In the genomic region with DNA sequence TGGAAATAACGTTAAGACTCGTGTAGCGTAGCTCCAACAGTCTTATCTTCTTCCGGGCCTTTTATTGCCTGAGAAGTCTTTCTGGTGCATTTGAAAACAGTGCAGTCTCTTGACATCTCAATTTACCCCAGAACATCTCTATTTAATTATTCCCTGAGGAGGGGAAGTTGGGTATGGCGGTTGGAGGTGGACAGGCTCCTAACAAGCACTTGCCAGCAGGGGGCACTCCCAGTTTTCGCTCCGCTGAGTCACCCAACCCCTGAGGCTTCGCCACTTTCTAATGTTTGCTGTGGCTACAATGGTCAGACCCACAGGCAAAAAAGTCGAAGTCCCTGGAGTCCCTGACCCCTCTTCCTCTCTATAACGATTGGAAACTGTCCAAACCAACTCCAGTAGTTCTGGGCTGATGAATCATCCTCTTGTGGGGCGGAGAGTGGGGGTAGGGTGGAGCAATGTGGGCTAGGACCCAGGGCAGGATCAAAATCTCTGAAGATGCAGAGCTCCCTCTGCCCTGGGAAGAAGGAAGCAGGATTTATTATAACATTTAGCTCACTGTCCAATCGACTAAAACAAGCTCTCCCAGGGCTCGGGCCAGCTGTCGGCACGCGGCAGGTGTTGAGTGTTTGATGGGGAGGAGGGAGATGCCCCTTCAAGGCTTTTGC, we compare ENCODE assay signal across 8 cellular contexts.
A peak's percentile ranks its signal among the peaks of the same experiment; 100 is the strongest.
DNase-seq lines count a peak whose midpoint lies in the region; ATAC-seq and TF ChIP-seq lines count a peak whose summit lies in the region.

No MANE protein-coding gene starts in this region.

- H3K27me3 ChIP-seq in left lung: no peaks in the 10 kb centered on the region
- H3K27me3 ChIP-seq in vagina: no peaks in the 10 kb centered on the region

- TF ChIP-seq CTCF in choroid plexus epithelial cell (conservative IDR thresholded peaks at IDR 0.05; ENCODE audit: low read depth, low read length) (peak; percentile 76), left lung (IDR thresholded peaks at IDR 0.05) (peak; percentile 57 to 66), vagina (IDR thresholded peaks at IDR 0.05) (peak in 2 of 3 experiments; percentile 39 to 57)

- DNase-seq in DMS79 (lab: John Stamatoyannopoulos, UW): peak; percentile 46
- DNase-seq in NCI-H524 treated with DMSO at 0.1 percent for 48 hours (lab: John Stamatoyannopoulos, UW): peak; percentile 48
- peak; percentile 91 for DNase-seq in choroid plexus epithelial cell (ENCODE audit: low read depth)
- DNase-seq in left lung: peak; percentile 65 to 79
- DNase-seq in vagina (ENCODE audit: extremely low spot score in 2 of 2): no peak
- no peak for DNase-seq in GDM1 (lab: John Stamatoyannopoulos, UW)

- intact Hi-C loops in left lung (cut with DNase I): no loop called here
- intact Hi-C loops in vagina (cut with DNase I): no loop called here

- TF ChIP-seq POLR2A in vagina (IDR thresholded peaks at IDR 0.05): no peak

- no peaks in the 10 kb centered on the region for H3K36me3 ChIP-seq in left lung
- H3K36me3 ChIP-seq in vagina: no peaks in the 10 kb centered on the region

- H3K4me1 ChIP-seq in left lung: peaks cover 0 to 5% of the 10 kb centered on the region in 2 donors
- H3K4me1 ChIP-seq in vagina: peaks cover 5% of the 10 kb centered on the region

- peak; percentile 46 for ATAC-seq in GM21576 (IDR thresholded peaks at IDR 0.05; ENCODE audit: unreplicated experiment)
- peak; percentile 98 for ATAC-seq in left lung
- ATAC-seq in GM21786 (IDR thresholded peaks at IDR 0.05; ENCODE audit: unreplicated experiment): no peak

- no peak overlapping the region for H3K27ac ChIP-seq in left lung
- H3K27ac ChIP-seq in vagina: no peak overlapping the region

- H3K4me3 ChIP-seq in choroid plexus epithelial cell (ENCODE audit: low read depth, low read length) (no peak overlapping the region), left lung (no peak overlapping the region), vagina (no peak overlapping the region)

- no peaks in the 10 kb centered on the region for H3K9me3 ChIP-seq in left lung
- H3K9me3 ChIP-seq in vagina: no peaks in the 10 kb centered on the region

Comparison
In these comparisons a context has a peak if more than half of its experiments do, and no peak if none do; other contexts are left out.
1. DNase-seq: peak in DMS79 (single experiment), NCI-H524 treated with DMSO at 0.1 percent for 48 hours (single experiment), choroid plexus epithelial cell (single experiment) and left lung (2 of 2); none in vagina (0 of 2) and GDM1 (single experiment).
2. Peak in every context shown above with its lines, with median percentiles within 50 percentile points of each other: CTCF ChIP-seq.